8 cellular contexts compared by ENCODE assay signal in genomic region chr12:57522019-57522886, GRCh38. TPM values are rescaled to one million over a fixed set of nuclear protein-coding genes. Genes with fewer than 3 reads are reported as not detected.
DNase-seq lines count a peak whose midpoint lies in the region; ATAC-seq, FAIRE-seq and TF ChIP-seq lines count a peak whose summit lies in the region.

TSS of gene MBD6 (plus strand) at chr12:57522824. CDS start at chr12:57524304, 1,480 bp downstream.

- TF ChIP-seq POLR2A in GM18951 (IDR thresholded peaks at IDR 0.05; ENCODE audit: extremely low read depth, insufficient read depth, insufficient read length): peak; percentile 71

- H3K4me3 ChIP-seq in kidney (ENCODE audit: low read length in 2 of 2): peak within 1 kb of the TSS; percentile 68 to 95

- peaks cover 32 to 39% of the 10 kb centered on the region in 2 donors for H3K4me1 ChIP-seq in kidney (ENCODE audit: control insufficient read depth in 1 of 2, insufficient read depth in 1 of 2, low read depth in 1 of 2, low read length in 2 of 2)

- peak; percentile 46 for ATAC-seq in HG03175 (IDR thresholded peaks at IDR 0.05; ENCODE audit: unreplicated experiment)

- no peak for FAIRE-seq in kidney (lab: Jason Lieb, UNC)

- peak within 1 kb of the TSS; percentile 95 to 98 for H3K9ac ChIP-seq in kidney (ENCODE audit: low read length in 2 of 2)

- in situ Hi-C loops in GM18951 (cut with MboI; ENCODE audit: low sequenced_read_pairs, unreplicated experiment): no loop called here

- TF ChIP-seq CTCF in kidney (IDR thresholded peaks at IDR 0.05; ENCODE audit: borderline replicate concordance, extremely low read depth, insufficient read depth): no peak

- H3K27ac ChIP-seq in kidney (ENCODE audit: low read depth in 2 of 2, low read length in 2 of 2): peak within 1 kb of the TSS; percentile 100

- peaks cover 5 to 28% of the 10 kb centered on the region in 2 donors for H3K36me3 ChIP-seq in kidney (ENCODE audit: control insufficient read depth in 1 of 2, insufficient read depth in 2 of 2, low read length in 2 of 2)

- intact Hi-C loops in kidney (cut with DNase I): no loop called here

- peak; percentile 99 for DNase-seq in AG08396 (ENCODE audit: low spot score)
- peak; percentile 60 to 88 for DNase-seq in NCI-H446 (lab: John Stamatoyannopoulos, UW)
- DNase-seq in activated CD4-positive, CD25-positive, alpha-beta regulatory T cell treated with anti-CD3 and anti-CD28 coated beads, Interleukin-2, amount 50 U/mL, for 16 hours (ENCODE audit: low read depth, low spot score): peak; percentile 75
- DNase-seq in central memory CD4-positive, alpha-beta T cell: peak; percentile 90
- peak; percentile 99 for DNase-seq in kidney
- peak; percentile 92 for DNase-seq in stimulated activated CD4-positive, alpha-beta T cell treated with anti-CD3 and anti-CD28 coated beads, Interleukin-15, amount 100 ng/mL, for 24 hours

- no peaks in the 10 kb centered on the region for H3K9me3 ChIP-seq in kidney (ENCODE audit: control insufficient read depth in 1 of 2, low read length in 2 of 2)

RNA-seq across cellular contexts. Expression of gene MBD6, which starts in this region (rescaled TPM):
- total RNA-seq in kidney: 118 TPM
- 38.4 TPM for polyA plus RNA-seq in kidney (ENCODE audit: insufficient read depth, low read depth, low replicate concordance)

Comparison
In these comparisons a context has a peak if more than half of its experiments do, and no peak if none do; other contexts are left out.
1. Peak in every context shown above with its lines: DNase-seq, ATAC-seq, H3K4me3 ChIP-seq and H3K27ac ChIP-seq.